In genomic region chr7:16695621-16696237, GRCh38 we compare ENCODE assay signal across 9 cellular contexts. TPM values are rescaled to one million over a fixed set of nuclear protein-coding genes. Genes with fewer than 3 reads are reported as not detected.
DNase-seq lines count a peak whose midpoint lies in the region; ATAC-seq and TF ChIP-seq lines count a peak whose summit lies in the region.
"Had no signal": no experiment of that assay in that cellular context is flagged by ENCODE, and none has a peak within 500 bp of the region (broad histone marks: within the 10 kb centered on the region; RNA-seq: fewer than 3 reads in every experiment).

No MANE protein-coding gene starts in this region.

- intact Hi-C loops in activated CD8-positive, alpha-beta T cell treated with anti-CD3 and anti-CD28 coated beads for 36 hours (cut with micrococcal nuclease), result no loop called here

- H3K4me3 Mint-ChIP-seq in activated CD8-positive, alpha-beta T cell treated with anti-CD3 and anti-CD28 coated beads for 36 hours, result no peak overlapping the region
- H3K4me3 Mint-ChIP-seq in activated CD8-positive, alpha-beta T cell treated with anti-CD3 and anti-CD28 coated beads, Interleukin-2, amount 10 ng/mL, durations not matched to agents 7 days and 5 days, result no peak overlapping the region
- H3K4me3 Mint-ChIP-seq in activated naive CD8-positive, alpha-beta T cell treated with anti-CD3 and anti-CD28 coated beads, Interleukin-2, amount 50 U/mL, for 24 hours, result no peak overlapping the region
- H3K4me3 Mint-ChIP-seq: activated naive CD8-positive, alpha-beta T cell treated with anti-CD3 and anti-CD28 coated beads, Interleukin-2, amount 10 ng/mL, durations not matched to agents 7 days and 5 days had no signal

- TF ChIP-seq CTCF in activated CD8-positive, alpha-beta T cell treated with anti-CD3 and anti-CD28 coated beads for 36 hours (IDR thresholded peaks at IDR 0.05), result peak; percentile 42
- TF ChIP-seq CTCF in RWPE1 (conservative IDR thresholded peaks at IDR 0.05; ENCODE audit: low read depth), result peak; percentile 56
- TF ChIP-seq CTCF in fibroblast of lung (conservative IDR thresholded peaks at IDR 0.05 in 1 of 2, IDR thresholded peaks at IDR 0.05 in 1 of 2; ENCODE audit: low read depth in 1 of 2, low read length in 2 of 2), result peak; percentile 35 to 55

- H3K36me3 ChIP-seq in fibroblast of lung (ENCODE audit: control insufficient read depth, insufficient read depth, low read length), result peaks cover 5% of the 10 kb centered on the region

- H3K27me3 ChIP-seq in fibroblast of lung (ENCODE audit: control insufficient read depth, insufficient read depth, low read length), result no peaks in the 10 kb centered on the region

- no peaks in the 10 kb centered on the region for H3K79me2 ChIP-seq in fibroblast of lung (ENCODE audit: control insufficient read depth, insufficient read depth, low read length)

- H3K27me3 Mint-ChIP-seq in activated CD8-positive, alpha-beta T cell treated with anti-CD3 and anti-CD28 coated beads for 36 hours, result no peaks in the 10 kb centered on the region
- no peaks in the 10 kb centered on the region for H3K27me3 Mint-ChIP-seq in activated CD8-positive, alpha-beta T cell treated with anti-CD3 and anti-CD28 coated beads, Interleukin-2, amount 10 ng/mL, durations not matched to agents 7 days and 5 days (ENCODE audit: low read depth)
- no peaks in the 10 kb centered on the region for H3K27me3 Mint-ChIP-seq in activated naive CD8-positive, alpha-beta T cell treated with anti-CD3 and anti-CD28 coated beads, Interleukin-2, amount 50 U/mL, for 24 hours
- H3K27me3 Mint-ChIP-seq: activated naive CD8-positive, alpha-beta T cell treated with anti-CD3 and anti-CD28 coated beads, Interleukin-2, amount 10 ng/mL, durations not matched to agents 7 days and 5 days had no signal

- H3K27ac ChIP-seq in RWPE1, result no peak overlapping the region
- H3K27ac ChIP-seq in fibroblast of lung (ENCODE audit: insufficient read depth, low read length), result no peak overlapping the region

- no peaks in the 10 kb centered on the region for H3K4me1 Mint-ChIP-seq in activated CD8-positive, alpha-beta T cell treated with anti-CD3 and anti-CD28 coated beads for 36 hours (ENCODE audit: low read depth)
- no peaks in the 10 kb centered on the region for H3K4me1 Mint-ChIP-seq in activated CD8-positive, alpha-beta T cell treated with anti-CD3 and anti-CD28 coated beads, Interleukin-2, amount 10 ng/mL, durations not matched to agents 7 days and 5 days (ENCODE audit: low read depth)
- peaks cover 6% of the 10 kb centered on the region for H3K4me1 Mint-ChIP-seq in activated naive CD8-positive, alpha-beta T cell treated with anti-CD3 and anti-CD28 coated beads, Interleukin-2, amount 50 U/mL, for 24 hours
- H3K4me1 Mint-ChIP-seq: activated naive CD8-positive, alpha-beta T cell treated with anti-CD3 and anti-CD28 coated beads, Interleukin-2, amount 10 ng/mL, durations not matched to agents 7 days and 5 days had no signal

- no peaks in the 10 kb centered on the region for H3K4me1 ChIP-seq in fibroblast of lung (ENCODE audit: control insufficient read depth, extremely low read depth, insufficient read depth, low read length)

- H3K9me3 Mint-ChIP-seq in activated CD8-positive, alpha-beta T cell treated with anti-CD3 and anti-CD28 coated beads for 36 hours, result no peaks in the 10 kb centered on the region
- no peaks in the 10 kb centered on the region for H3K9me3 Mint-ChIP-seq in activated CD8-positive, alpha-beta T cell treated with anti-CD3 and anti-CD28 coated beads, Interleukin-2, amount 10 ng/mL, durations not matched to agents 7 days and 5 days (ENCODE audit: insufficient read depth)
- no peaks in the 10 kb centered on the region for H3K9me3 Mint-ChIP-seq in activated naive CD8-positive, alpha-beta T cell treated with anti-CD3 and anti-CD28 coated beads, Interleukin-2, amount 50 U/mL, for 24 hours
- H3K9me3 Mint-ChIP-seq: activated naive CD8-positive, alpha-beta T cell treated with anti-CD3 and anti-CD28 coated beads, Interleukin-2, amount 10 ng/mL, durations not matched to agents 7 days and 5 days had no signal

- CTCF ChIA-PET in activated CD8-positive, alpha-beta T cell treated with anti-CD3 and anti-CD28 coated beads for 36 hours (lab: Charles Lee), result interaction anchor here (0.7 to 1.6 kb wide), 4 partner anchors 93 to 225 kb away, joined by 3 to 9 read pairs (median 4); no protein-coding TSS in a partner anchor
- CTCF ChIA-PET in activated CD8-positive, alpha-beta T cell treated with anti-CD3 and anti-CD28 coated beads, Interleukin-2, amount 10 ng/mL, durations not matched to agents 7 days and 5 days (lab: Charles Lee), result interaction anchor here (0.8 to 1.7 kb wide), 7 partner anchors 9 to 228 kb away, joined by 3 to 5 read pairs (median 3); no protein-coding TSS in a partner anchor
- CTCF ChIA-PET in RWPE1 (lab: Yijun Ruan, JAX), result interaction anchor here (0.5 to 0.7 kb wide), 3 partner anchors 10 to 55 kb away, joined by 3 to 4 read pairs (median 3); no protein-coding TSS in a partner anchor

- no peak overlapping the region for H3K4me2 ChIP-seq in fibroblast of lung (ENCODE audit: extremely low read depth, insufficient read depth, low read length)

- DNase-seq in activated CD8-positive, alpha-beta T cell treated with anti-CD3 and anti-CD28 coated beads for 36 hours, result peak; percentile 14
- no peak for DNase-seq in activated CD8-positive, alpha-beta T cell treated with anti-CD3 and anti-CD28 coated beads, Interleukin-2, amount 10 ng/mL, durations not matched to agents 7 days and 5 days
- DNase-seq in HS-27A (ENCODE audit: low read depth) (peak; percentile 27), RWPE1 (ENCODE audit: low spot score) (peak; percentile 78), fibroblast of lung (ENCODE audit: low read depth in 2 of 2) (peak; percentile 68 to 72), non-pigmented ciliary epithelial cell (ENCODE audit: low read depth) (peak; percentile 52), NCI-H1436 (lab: John Stamatoyannopoulos, UW) (no peak)
- no peak for DNase-seq in activated naive CD8-positive, alpha-beta T cell treated with anti-CD3 and anti-CD28 coated beads, Interleukin-2, amount 50 U/mL, for 24 hours
- DNase-seq: activated naive CD8-positive, alpha-beta T cell treated with anti-CD3 and anti-CD28 coated beads, Interleukin-2, amount 10 ng/mL, durations not matched to agents 7 days and 5 days had no signal

- peak; percentile 34 for ATAC-seq in activated CD8-positive, alpha-beta T cell treated with anti-CD3 and anti-CD28 coated beads for 36 hours
- no peak for ATAC-seq in activated CD8-positive, alpha-beta T cell treated with anti-CD3 and anti-CD28 coated beads, Interleukin-2, amount 10 ng/mL, durations not matched to agents 7 days and 5 days
- no peak for ATAC-seq in activated naive CD8-positive, alpha-beta T cell treated with anti-CD3 and anti-CD28 coated beads, Interleukin-2, amount 50 U/mL, for 24 hours

- POLR2A ChIA-PET in activated CD8-positive, alpha-beta T cell treated with anti-CD3 and anti-CD28 coated beads for 36 hours (lab: Charles Lee), result interaction anchor here (0.6 kb wide), 1 partner anchor 49 kb away, joined by 3 read pairs; no protein-coding TSS in a partner anchor
- POLR2A ChIA-PET in activated CD8-positive, alpha-beta T cell treated with anti-CD3 and anti-CD28 coated beads, Interleukin-2, amount 10 ng/mL, durations not matched to agents 7 days and 5 days (lab: Charles Lee), result no interaction called here
- POLR2A ChIA-PET in RWPE1 (lab: Yijun Ruan, JAX; ENCODE audit: low non-redundant PET), result no interaction called here

- H3K36me3 Mint-ChIP-seq in activated CD8-positive, alpha-beta T cell treated with anti-CD3 and anti-CD28 coated beads for 36 hours (ENCODE audit: low read depth), result peaks cover 70% of the 10 kb centered on the region
- peaks cover 63% of the 10 kb centered on the region for H3K36me3 Mint-ChIP-seq in activated CD8-positive, alpha-beta T cell treated with anti-CD3 and anti-CD28 coated beads, Interleukin-2, amount 10 ng/mL, durations not matched to agents 7 days and 5 days (ENCODE audit: low read depth)
- H3K36me3 Mint-ChIP-seq in activated naive CD8-positive, alpha-beta T cell treated with anti-CD3 and anti-CD28 coated beads, Interleukin-2, amount 50 U/mL, for 24 hours (ENCODE audit: low read depth), result peaks cover 80% of the 10 kb centered on the region

- H3K27ac Mint-ChIP-seq in activated CD8-positive, alpha-beta T cell treated with anti-CD3 and anti-CD28 coated beads for 36 hours, result no peak overlapping the region
- no peak overlapping the region for H3K27ac Mint-ChIP-seq in activated CD8-positive, alpha-beta T cell treated with anti-CD3 and anti-CD28 coated beads, Interleukin-2, amount 10 ng/mL, durations not matched to agents 7 days and 5 days
- no peak overlapping the region for H3K27ac Mint-ChIP-seq in activated naive CD8-positive, alpha-beta T cell treated with anti-CD3 and anti-CD28 coated beads, Interleukin-2, amount 50 U/mL, for 24 hours
- H3K27ac Mint-ChIP-seq: activated naive CD8-positive, alpha-beta T cell treated with anti-CD3 and anti-CD28 coated beads, Interleukin-2, amount 10 ng/mL, durations not matched to agents 7 days and 5 days had no signal

- H2AFZ ChIP-seq in fibroblast of lung (ENCODE audit: low read length), result no peak overlapping the region

- H3K9me3 ChIP-seq in fibroblast of lung (ENCODE audit: control insufficient read depth, insufficient read depth, low read depth, low read length), result no peaks in the 10 kb centered on the region

- no peak overlapping the region for H3K9ac ChIP-seq in fibroblast of lung (ENCODE audit: insufficient read depth, low read length)

- H4K20me1 ChIP-seq in fibroblast of lung (ENCODE audit: control insufficient read depth, extremely low read depth, insufficient read depth, low read length), result no peaks in the 10 kb centered on the region

- no peak overlapping the region for H3K4me3 ChIP-seq in fibroblast of lung (replicated peaks in 1 of 4; ENCODE audit: control extremely low read depth in 1 of 4, insufficient read depth in 1 of 4, low read depth in 3 of 4, low read length in 4 of 4)

RNA-seq across cellular contexts. Expression of gene BZW2, which starts 49.7 kb away (rescaled TPM):
- total RNA-seq in activated CD8-positive, alpha-beta T cell treated with anti-CD3 and anti-CD28 coated beads for 36 hours, result 100 to 1,000 TPM; 120 to 123 TPM
- 10 to 100 TPM; 59.7 to 62.3 TPM for total RNA-seq in activated CD8-positive, alpha-beta T cell treated with anti-CD3 and anti-CD28 coated beads, Interleukin-2, amount 10 ng/mL, durations not matched to agents 7 days and 5 days
- 39.3 and 43.3 TPM in 2 replicates for total RNA-seq in fibroblast of lung
- 88.8 and 95.5 TPM in 2 replicates for polyA plus RNA-seq in fibroblast of lung
- 59.9 and 72.9 TPM in 2 replicates for polyA plus RNA-seq in fibroblast of lung (2012)
- polyA minus RNA-seq in fibroblast of lung (ENCODE audit: low replicate concordance), result 30.0 and 40.3 TPM in 2 replicates

RNA-seq across cellular contexts. Expression of gene ANKMY2, which starts 50.2 kb away (rescaled TPM):
- total RNA-seq in activated CD8-positive, alpha-beta T cell treated with anti-CD3 and anti-CD28 coated beads for 36 hours, result 10 to 100 TPM in 1 of 2 experiments, 1 to 10 TPM in 1; 9.8 to 10.5 TPM
- total RNA-seq in activated CD8-positive, alpha-beta T cell treated with anti-CD3 and anti-CD28 coated beads, Interleukin-2, amount 10 ng/mL, durations not matched to agents 7 days and 5 days, result 10 to 100 TPM; 14.3 to 14.5 TPM
- total RNA-seq in fibroblast of lung, result 33.1 and 50.4 TPM in 2 replicates
- polyA plus RNA-seq in fibroblast of lung, result 23.9 and 34.3 TPM in 2 replicates
- 17.2 and 21.1 TPM in 2 replicates for polyA plus RNA-seq in fibroblast of lung (2012)
- polyA minus RNA-seq in fibroblast of lung (ENCODE audit: low replicate concordance), result 5.8 and 6.6 TPM in 2 replicates

RNA-seq across cellular contexts. Expression of gene TSPAN13, which starts 57.8 kb away (rescaled TPM):
- total RNA-seq in activated CD8-positive, alpha-beta T cell treated with anti-CD3 and anti-CD28 coated beads for 36 hours, result 1 to 10 TPM in 1 of 2 experiments, under 1 TPM in 1; 0.47 to 1.0 TPM
- total RNA-seq in activated CD8-positive, alpha-beta T cell treated with anti-CD3 and anti-CD28 coated beads, Interleukin-2, amount 10 ng/mL, durations not matched to agents 7 days and 5 days, result 1 to 10 TPM in 1 of 2 experiments, under 1 TPM in 1; 0.81 to 1.3 TPM
- total RNA-seq in fibroblast of lung, result 0.77 and 2.8 TPM in 2 replicates
- polyA plus RNA-seq in fibroblast of lung, result 2.5 and 6.7 TPM in 2 replicates
- polyA plus RNA-seq in fibroblast of lung (2012), result 1.9 and 5.0 TPM in 2 replicates
- 2.2 and 3.9 TPM in 2 replicates for polyA minus RNA-seq in fibroblast of lung (ENCODE audit: low replicate concordance)

Comparison
In these comparisons a context has a peak if more than half of its experiments do, and no peak if none do; other contexts are left out.
1. DNase-seq: peak in activated CD8-positive, alpha-beta T cell treated with anti-CD3 and anti-CD28 coated beads for 36 hours (single experiment), HS-27A (single experiment), RWPE1 (single experiment), fibroblast of lung (2 of 2) and non-pigmented ciliary epithelial cell (single experiment); none in activated CD8-positive, alpha-beta T cell treated with anti-CD3 and anti-CD28 coated beads, Interleukin-2, amount 10 ng/mL, durations not matched to agents 7 days and 5 days (single experiment), NCI-H1436 (single experiment) and activated naive CD8-positive, alpha-beta T cell treated with anti-CD3 and anti-CD28 coated beads, Interleukin-2, amount 50 U/mL, for 24 hours (single experiment).
2. Peak in every context shown above with its lines, with median percentiles within 50 percentile points of each other: CTCF ChIP-seq.